In genomic region chr22:48827904-48828555, GRCh38 we compare ENCODE assay signal across 25 cellular contexts.
DNase-seq lines count a peak whose midpoint lies in the region; ATAC-seq and TF ChIP-seq lines count a peak whose summit lies in the region.
"Had no signal": no experiment of that assay in that cellular context is flagged by ENCODE, and none has a peak within 500 bp of the region (broad histone marks: within the 10 kb centered on the region; RNA-seq: fewer than 3 reads in every experiment).

No MANE protein-coding gene starts in this region.

- H3K4me3 Mint-ChIP-seq in GM23338 (no peak overlapping the region), chondrocyte (ENCODE audit: unreplicated experiment) (no peak overlapping the region), nephron progenitor cell (no peak overlapping the region)
- H3K4me3 Mint-ChIP-seq: activated B cell treated with CpG ODN at 0.5 μM for 24 hours; activated naive CD8-positive, alpha-beta T cell treated with anti-CD3 and anti-CD28 coated beads, Interleukin-2, amount 10 ng/mL, durations not matched to agents 7 days and 5 days; CD4-positive, CD25-positive, alpha-beta regulatory T cell; naive thymus-derived CD8-positive, alpha-beta T cell had no signal

- no peaks in the 10 kb centered on the region for H3F3A ChIP-seq in GM23338 (replicated peaks; ENCODE audit: low read depth)

- peak; percentile 58 for DNase-seq in DMS79 (lab: John Stamatoyannopoulos, UW)
- DNase-seq in GM23338 (ENCODE audit: low spot score): no peak
- DNase-seq in chondrocyte (ENCODE audit: low spot score): peak; percentile 92
- peak; percentile 46 for DNase-seq in nephron progenitor cell
- DNase-seq in foreskin melanocyte: no peak
- DNase-seq in kidney glomerular epithelial cell (lab: John Stamatoyannopoulos, UW): no peak
- DNase-seq in DMS53 treated with DMSO at 0.1 percent for 48 hours (lab: John Stamatoyannopoulos, UW; ENCODE audit: unreplicated experiment): no peak
- DNase-seq: activated B cell treated with CpG ODN at 0.5 μM for 24 hours; activated naive CD8-positive, alpha-beta T cell treated with anti-CD3 and anti-CD28 coated beads, Interleukin-2, amount 10 ng/mL, durations not matched to agents 7 days and 5 days; CD4-positive, CD25-positive, alpha-beta regulatory T cell; effector CD8-positive, alpha-beta T cell; foreskin fibroblast; GM23248; KG1; midbrain; naive thymus-derived CD8-positive, alpha-beta T cell; NCI-H1694; NCI-H446; SIG-M5; sigmoid colon; stimulated activated CD4-positive, alpha-beta T cell treated with anti-CD3 and anti-CD28 coated beads, Interleukin-15, amount 100 ng/mL, for 24 hours; trophoblast cell had no signal

- no peaks in the 10 kb centered on the region for H3K4me1 Mint-ChIP-seq in GM23338
- H3K4me1 Mint-ChIP-seq in chondrocyte (ENCODE audit: low read depth): no peaks in the 10 kb centered on the region
- peaks cover 53% of the 10 kb centered on the region for H3K4me1 Mint-ChIP-seq in nephron progenitor cell
- H3K4me1 Mint-ChIP-seq: activated B cell treated with CpG ODN at 0.5 μM for 24 hours; activated naive CD8-positive, alpha-beta T cell treated with anti-CD3 and anti-CD28 coated beads, Interleukin-2, amount 10 ng/mL, durations not matched to agents 7 days and 5 days; CD4-positive, CD25-positive, alpha-beta regulatory T cell had no signal

- H3K4me1 ChIP-seq in GM23338 (ENCODE audit: insufficient read depth): no peaks in the 10 kb centered on the region
- H3K4me1 ChIP-seq: left lung, sigmoid colon had no signal

- H3K27ac ChIP-seq in GM23338 (ENCODE audit: low read depth): no peak overlapping the region
- H3K27ac ChIP-seq: GM23248, left lung, sigmoid colon had no signal

- no peak overlapping the region for H3K4me3 ChIP-seq in GM23338
- H3K4me3 ChIP-seq: GM23248, left lung, sigmoid colon had no signal

- peaks cover 21% of the 10 kb centered on the region for H3K9me3 Mint-ChIP-seq in GM23338
- H3K9me3 Mint-ChIP-seq in chondrocyte (ENCODE audit: low read depth): peaks cover 26% of the 10 kb centered on the region
- peaks cover 32% of the 10 kb centered on the region for H3K9me3 Mint-ChIP-seq in nephron progenitor cell

- ATAC-seq in GM23338: peak; percentile 36; the same call in 2 of the 3 replicates
- no peak for ATAC-seq in HG03457 (IDR thresholded peaks at IDR 0.05; ENCODE audit: unreplicated experiment)
- ATAC-seq: left lung; naive thymus-derived CD8-positive, alpha-beta T cell had no signal

- H3K4me2 ChIP-seq in GM23338: no peak overlapping the region

- no peaks in the 10 kb centered on the region for H3K79me2 ChIP-seq in GM23338 (replicated peaks; ENCODE audit: insufficient read depth)

- H3K27me3 ChIP-seq in GM23338 (ENCODE audit: insufficient read depth): no peaks in the 10 kb centered on the region

- H4K20me1 ChIP-seq in GM23338 (replicated peaks; ENCODE audit: insufficient read depth): no peaks in the 10 kb centered on the region

- no peak overlapping the region for H2AFZ ChIP-seq in GM23338
- H2AFZ ChIP-seq: GM23248 had no signal

- no peak overlapping the region for H3K27ac Mint-ChIP-seq in GM23338
- H3K27ac Mint-ChIP-seq in chondrocyte (ENCODE audit: unreplicated experiment): no peak overlapping the region
- H3K27ac Mint-ChIP-seq in nephron progenitor cell: peak overlapping the region; percentile 88
- H3K27ac Mint-ChIP-seq: activated B cell treated with CpG ODN at 0.5 μM for 24 hours; activated naive CD8-positive, alpha-beta T cell treated with anti-CD3 and anti-CD28 coated beads, Interleukin-2, amount 10 ng/mL, durations not matched to agents 7 days and 5 days; activated T-helper 2 cell treated with anti-CD3 and anti-CD28 coated beads, Interferon-gamma antibody, Interleukin-2, Interleukin-4, amounts not matched to agents 10 μg/mL and 5 μg/mL and 100 μg/mL, durations not matched to agents 14 hours and 24 hours and 36 hours; CD4-positive, CD25-positive, alpha-beta regulatory T cell; naive thymus-derived CD8-positive, alpha-beta T cell had no signal

- H3K36me3 ChIP-seq in GM23338 (ENCODE audit: insufficient read depth): no peaks in the 10 kb centered on the region
- H3K36me3 ChIP-seq: left lung, sigmoid colon had no signal

- H3K9me2 ChIP-seq in GM23338 (ENCODE audit: insufficient read depth): no peaks in the 10 kb centered on the region

- H3K36me3 Mint-ChIP-seq in GM23338 (ENCODE audit: low read depth) (no peaks in the 10 kb centered on the region; the same call in 1 of the 3 replicates), chondrocyte (ENCODE audit: low read depth) (peaks cover 2% of the 10 kb centered on the region), nephron progenitor cell (ENCODE audit: low read depth) (peaks cover 4% of the 10 kb centered on the region)
- H3K36me3 Mint-ChIP-seq: activated naive CD8-positive, alpha-beta T cell treated with anti-CD3 and anti-CD28 coated beads, Interleukin-2, amount 10 ng/mL, durations not matched to agents 7 days and 5 days; CD4-positive, CD25-positive, alpha-beta regulatory T cell had no signal

- TF ChIP-seq CTCF in GM23338 (conservative IDR thresholded peaks at IDR 0.05; ENCODE audit: low read depth in 2 of 2): no peak
- TF ChIP-seq CTCF in chondrocyte (IDR thresholded peaks at IDR 0.05): no peak
- TF ChIP-seq CTCF in nephron progenitor cell (IDR thresholded peaks at IDR 0.05): no peak

- peaks cover 4% of the 10 kb centered on the region for H3K27me3 Mint-ChIP-seq in GM23338 (ENCODE audit: insufficient read depth, low read depth, poor library complexity)
- H3K27me3 Mint-ChIP-seq in chondrocyte (ENCODE audit: low read depth): no peaks in the 10 kb centered on the region
- H3K27me3 Mint-ChIP-seq in nephron progenitor cell (ENCODE audit: low read depth, poor library complexity): peaks cover 5% of the 10 kb centered on the region
- H3K27me3 Mint-ChIP-seq: activated naive CD8-positive, alpha-beta T cell treated with anti-CD3 and anti-CD28 coated beads, Interleukin-2, amount 10 ng/mL, durations not matched to agents 7 days and 5 days; CD4-positive, CD25-positive, alpha-beta regulatory T cell had no signal

TF ChIP-seq in GM23338, 12 proteins besides CTCF, POLR2A, EP300 and RAD21 (continues in another document):
- TF ChIP-seq ZNF462 (CRISPR knock-in tag; IDR thresholded peaks at IDR 0.05) (no peak), ZNF114 (CRISPR knock-in tag; IDR thresholded peaks at IDR 0.05) (no peak)

Comparison
In these comparisons a context has a peak if more than half of its experiments do, and no peak if none do; other contexts are left out.
1. DNase-seq: peak in DMS79 (single experiment), chondrocyte (single experiment) and nephron progenitor cell (single experiment); none in GM23338 (single experiment), foreskin melanocyte (single experiment), kidney glomerular epithelial cell (single experiment) and DMS53 treated with DMSO at 0.1 percent for 48 hours (single experiment).